ENCODE assay signal across 15 cellular contexts in the genomic region with DNA sequence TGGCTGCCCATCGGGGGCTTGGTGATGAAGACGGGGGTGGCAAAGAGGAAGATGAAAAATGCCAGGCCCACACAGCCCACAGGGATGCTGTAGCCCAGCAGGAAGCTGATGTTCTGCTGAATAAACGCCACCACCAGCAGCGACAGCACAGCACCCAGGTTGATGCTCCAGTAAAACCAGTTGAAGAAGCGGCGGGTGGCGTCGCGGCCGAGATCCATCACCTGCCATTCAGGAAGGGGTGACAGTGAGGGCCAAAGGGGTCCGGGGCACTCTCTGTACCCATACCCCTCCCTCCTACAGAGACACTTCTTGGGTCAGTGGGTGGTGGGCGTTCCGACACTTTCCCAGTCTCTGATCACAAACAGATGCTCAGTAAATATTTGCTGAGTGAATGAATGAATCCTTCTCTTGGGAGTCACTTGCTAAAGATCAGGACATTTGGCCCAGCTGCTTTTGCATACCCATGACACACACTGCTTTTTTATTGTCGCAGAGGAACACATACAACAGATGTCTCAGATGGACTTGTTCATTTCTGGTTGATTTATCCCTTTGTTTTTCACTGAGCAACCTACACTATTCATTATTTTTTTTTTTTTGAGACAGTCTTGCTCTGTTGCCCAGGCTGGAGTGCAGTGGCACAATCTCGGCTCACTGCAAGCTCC. TPM values are rescaled to one million over a fixed set of nuclear protein-coding genes. Genes with fewer than 3 reads are reported as not detected.
"Had no signal": no experiment of that assay in that cellular context is flagged by ENCODE, and none has a peak within 500 bp of the region (broad histone marks: within the 10 kb centered on the region; RNA-seq: fewer than 3 reads in every experiment).

No MANE protein-coding gene starts in this region.

- H3K36me3 Mint-ChIP-seq: activated CD4-positive, alpha-beta memory T cell treated with anti-CD3 and anti-CD28 coated beads for 36 hours; type B pancreatic cell had no signal

- ATAC-seq: psoas muscle; stimulated activated naive CD8-positive, alpha-beta T cell treated with anti-CD3 and anti-CD28 coated beads, Interleukin-15, Interleukin-2, amounts not matched to agents 100 U/mL and 50 U/mL, for 24 hours had no signal

- H3K27ac ChIP-seq: psoas muscle, suprapubic skin had no signal

- H3K27me3 Mint-ChIP-seq: activated naive CD8-positive, alpha-beta T cell had no signal

- H3K9me3 Mint-ChIP-seq: activated CD4-positive, alpha-beta memory T cell treated with anti-CD3 and anti-CD28 coated beads for 36 hours; type B pancreatic cell had no signal

- H3K4me3 ChIP-seq: dorsolateral prefrontal cortex, psoas muscle, sigmoid colon, suprapubic skin had no signal

- H3K4me3 Mint-ChIP-seq: activated CD4-positive, alpha-beta memory T cell treated with anti-CD3 and anti-CD28 coated beads for 36 hours; activated naive CD8-positive, alpha-beta T cell; type B pancreatic cell had no signal

- H3K27ac Mint-ChIP-seq: activated CD4-positive, alpha-beta memory T cell treated with anti-CD3 and anti-CD28 coated beads for 36 hours; activated naive CD8-positive, alpha-beta T cell; type B pancreatic cell had no signal

- H3K9me3 ChIP-seq: psoas muscle, sigmoid colon, suprapubic skin had no signal

- DNase-seq: activated CD4-positive, alpha-beta memory T cell treated with anti-CD3 and anti-CD28 coated beads for 36 hours; activated CD4-positive, CD25-positive, alpha-beta regulatory T cell treated with anti-CD3 and anti-CD28 coated beads, Interleukin-2, amount 50 U/mL, for 72 hours; activated gamma-delta T cell; activated T-cell treated with anti-CD3 and anti-CD28 coated beads, Interleukin-2, amount 50 U/mL, for 48 hours; psoas muscle; sigmoid colon; stimulated activated CD4-positive, alpha-beta T cell treated with anti-CD3 and anti-CD28 coated beads, Interleukin-12 subunit alpha, Interleukin-12 subunit beta, amount 100 ng/mL, for 4 hours; stimulated activated CD4-positive, alpha-beta T cell treated with anti-CD3 and anti-CD28 coated beads, Interleukin-2, amount 100 ng/mL, for 48 hours; stimulated activated naive CD8-positive, alpha-beta T cell treated with anti-CD3 and anti-CD28 coated beads, Interleukin-15, Interleukin-2, amounts not matched to agents 100 U/mL and 50 U/mL, for 24 hours; T-helper 9 cell had no signal

- H3K4me1 ChIP-seq: psoas muscle had no signal

- H3K27me3 ChIP-seq: sigmoid colon, suprapubic skin had no signal

RNA-seq across cellular contexts. Expression of a gene that starts 24.7 kb away (rescaled TPM):
- total RNA-seq: chondrocyte had no signal
